ENCODE assay signal across 11 cellular contexts in genomic region chr1:3471356-3472087, GRCh38. TPM values are rescaled to one million over a fixed set of nuclear protein-coding genes. Genes with fewer than 3 reads are reported as not detected.
DNase-seq lines count a peak whose midpoint lies in the region; ATAC-seq and TF ChIP-seq lines count a peak whose summit lies in the region.
"Had no signal": no experiment of that assay in that cellular context is flagged by ENCODE, and none has a peak within 500 bp of the region (broad histone marks: within the 10 kb centered on the region; RNA-seq: fewer than 3 reads in every experiment).

No MANE protein-coding gene starts in this region.

- POLR2A ChIA-PET in activated CD4-positive, alpha-beta memory T cell treated with anti-CD3 and anti-CD28 coated beads for 36 hours (lab: Charles Lee) = no interaction called here

- ATAC-seq in DND-41 (ENCODE audit: insufficient read depth, low read depth) = no peak

- peak overlapping the region; percentile 74 for H4K91ac ChIP-seq in trophoblast cell (ENCODE audit: low read depth, low read length)

- no peaks in the 10 kb centered on the region for H3K27me3 Mint-ChIP-seq in activated CD4-positive, alpha-beta memory T cell treated with anti-CD3 and anti-CD28 coated beads for 36 hours

- peak overlapping the region; percentile 59 for H3K4ac ChIP-seq in trophoblast cell (ENCODE audit: low read depth, low read length)

- no peaks in the 10 kb centered on the region for H3K9me3 ChIP-seq in DND-41 (ENCODE audit: insufficient read depth, low read length, severe bottlenecking)
- no peaks in the 10 kb centered on the region for H3K9me3 ChIP-seq in SJSA1 (replicated peaks)
- H3K9me3 ChIP-seq in trophoblast cell (ENCODE audit: insufficient read depth, low read depth, low read length) = peaks cover 10% of the 10 kb centered on the region
- H3K9me3 ChIP-seq: neutrophil, upper lobe of left lung had no signal

- no peaks in the 10 kb centered on the region for H3K4me1 ChIP-seq in DND-41 (ENCODE audit: insufficient read depth, low read length)
- H3K4me1 ChIP-seq in SJSA1 (replicated peaks) = peaks cover 87% of the 10 kb centered on the region
- H3K4me1 ChIP-seq in trophoblast cell (ENCODE audit: control insufficient read depth in 1 of 2, insufficient read depth in 2 of 2, low read length in 2 of 2) = peaks cover 9 to 18% of the 10 kb centered on the region in 2 experiments
- H3K4me1 ChIP-seq: upper lobe of left lung had no signal

- H3K36me3 Mint-ChIP-seq in activated CD4-positive, alpha-beta memory T cell treated with anti-CD3 and anti-CD28 coated beads for 36 hours = no peaks in the 10 kb centered on the region

- CTCF ChIA-PET in activated CD4-positive, alpha-beta memory T cell treated with anti-CD3 and anti-CD28 coated beads for 36 hours (lab: Charles Lee) = interaction anchor here (0.9 to 2.6 kb wide), 2 partner anchors 18 to 48 kb away, joined by 3 to 12 read pairs; no protein-coding TSS in a partner anchor

- no peak overlapping the region for H3K4me3 Mint-ChIP-seq in activated CD4-positive, alpha-beta memory T cell treated with anti-CD3 and anti-CD28 coated beads for 36 hours

- H4K12ac ChIP-seq in trophoblast cell (ENCODE audit: low read depth, low read length) = no peak overlapping the region

- peak overlapping the region; percentile 46 for H2AK5ac ChIP-seq in trophoblast cell (ENCODE audit: low read length)

- H3K27ac Mint-ChIP-seq in activated CD4-positive, alpha-beta memory T cell treated with anti-CD3 and anti-CD28 coated beads for 36 hours = no peak overlapping the region

- H3K79me2 ChIP-seq in DND-41 (ENCODE audit: insufficient read depth, low read length) = no peaks in the 10 kb centered on the region
- H3K79me2 ChIP-seq in trophoblast cell (ENCODE audit: control insufficient read depth, insufficient read depth, low read length, poor library complexity) = peaks cover 4% of the 10 kb centered on the region

- peak overlapping the region; percentile 60 for H2BK5ac ChIP-seq in trophoblast cell (ENCODE audit: low read depth, low read length, poor library complexity)

- H3K4me2 ChIP-seq in DND-41 (ENCODE audit: insufficient read depth, low read length) (no peak overlapping the region), trophoblast cell (ENCODE audit: low read length) (peak overlapping the region; percentile 41)

- H3K9ac ChIP-seq in DND-41 (ENCODE audit: low read depth, low read length) (no peak overlapping the region), trophoblast cell (ENCODE audit: low read length) (no peak overlapping the region)

- intact Hi-C loops in activated CD4-positive, alpha-beta memory T cell treated with anti-CD3 and anti-CD28 coated beads for 36 hours (cut with micrococcal nuclease) = no loop called here

- H4K20me1 ChIP-seq in DND-41 (ENCODE audit: insufficient read depth, low read length) = peaks cover 5% of the 10 kb centered on the region; the same call in 1 of the 2 replicates

- peak overlapping the region; percentile 88 for H3K14ac ChIP-seq in trophoblast cell (ENCODE audit: low read length)

- H3K4me3 ChIP-seq in DND-41 (ENCODE audit: low read depth in 1 of 2, low read length in 2 of 2) (no peak overlapping the region), SJSA1 (peak overlapping the region; percentile 41), trophoblast cell (ENCODE audit: low read depth, low read length) (no peak overlapping the region)
- H3K4me3 ChIP-seq: upper lobe of left lung had no signal

- no CpG with 5 or more reads among the region's 25 CpGs for WGBS in trophoblast cell (ENCODE audit: extremely low coverage, insufficient coverage, insufficient read length)

- H3K9me3 Mint-ChIP-seq in activated CD4-positive, alpha-beta memory T cell treated with anti-CD3 and anti-CD28 coated beads for 36 hours = no peaks in the 10 kb centered on the region

- H3K4me1 Mint-ChIP-seq in activated CD4-positive, alpha-beta memory T cell treated with anti-CD3 and anti-CD28 coated beads for 36 hours (ENCODE audit: low read depth) = no peaks in the 10 kb centered on the region

- H3K27me3 ChIP-seq in DND-41 (ENCODE audit: insufficient read depth, low read length, poor library complexity) (no peaks in the 10 kb centered on the region), SJSA1 (replicated peaks) (no peaks in the 10 kb centered on the region), trophoblast cell (ENCODE audit: insufficient read depth, low read length) (no peaks in the 10 kb centered on the region)
- H3K27me3 ChIP-seq: neutrophil, upper lobe of left lung had no signal

- H3K18ac ChIP-seq in trophoblast cell (ENCODE audit: low read length) = peak overlapping the region; percentile 82

- DNase-seq in DND-41 (no peak), SJSA1 (ENCODE audit: low read depth in 1 of 2, low spot score in 2 of 2) (peak; percentile 93 to 94), foreskin melanocyte (peak; percentile 16), trophoblast cell (peak; percentile 98 to 99), NCI-H2196 treated with DMSO at 0.1 percent for 48 hours (lab: John Stamatoyannopoulos, UW; ENCODE audit: unreplicated experiment) (no peak), Kasumi-1 (lab: John Stamatoyannopoulos, UW) (no peak), HCEC 1CT (no peak)
- no peak for DNase-seq in activated CD4-positive, alpha-beta memory T cell treated with anti-CD3 and anti-CD28 coated beads for 36 hours

- peaks cover 6% of the 10 kb centered on the region for H3K79me1 ChIP-seq in trophoblast cell (ENCODE audit: low read length)

- peak overlapping the region; percentile 78 for H4K8ac ChIP-seq in trophoblast cell (ENCODE audit: low read depth, low read length)

- peak overlapping the region; percentile 82 for H2BK12ac ChIP-seq in trophoblast cell (ENCODE audit: low read length)

- H3K36me3 ChIP-seq in DND-41 (ENCODE audit: insufficient read depth, low read length) = no peaks in the 10 kb centered on the region
- peaks cover 53% of the 10 kb centered on the region for H3K36me3 ChIP-seq in SJSA1
- peaks cover 4 to 10% of the 10 kb centered on the region in 2 experiments for H3K36me3 ChIP-seq in trophoblast cell (ENCODE audit: control insufficient read depth in 1 of 2, insufficient read depth in 2 of 2, low read length in 2 of 2)
- H3K36me3 ChIP-seq: neutrophil had no signal

- H3K27ac ChIP-seq in DND-41 (ENCODE audit: low read length) (no peak overlapping the region), SJSA1 (peak overlapping the region; percentile 88), trophoblast cell (ENCODE audit: low read depth, low read length) (peak overlapping the region; percentile 59)
- H3K27ac ChIP-seq: neutrophil, upper lobe of left lung had no signal

- peak overlapping the region; percentile 79 for H2BK120ac ChIP-seq in trophoblast cell (ENCODE audit: insufficient read depth, low read length, poor library complexity)

- peak; percentile 28 for TF ChIP-seq CTCF in DND-41 (IDR thresholded peaks at IDR 0.05; ENCODE audit: borderline replicate concordance, extremely low read depth, low read length, poor library complexity, severe bottlenecking)

- H2AFZ ChIP-seq in DND-41 (ENCODE audit: low read depth, low read length) = no peak overlapping the region
- H2AFZ ChIP-seq in trophoblast cell (ENCODE audit: insufficient read depth, low read length, poor library complexity) = peak overlapping the region; percentile 18

- no peak overlapping the region for H3K23ac ChIP-seq in trophoblast cell (ENCODE audit: low read length)

RNA-seq across cellular contexts. Expression of gene ARHGEF16, which starts 17.1 kb away (rescaled TPM):
- 34.9 and 46.6 TPM in 2 replicates for total RNA-seq in SJSA1 (2014; rRNA removed; shearing (Covaris generic))
- polyA plus RNA-seq in trophoblast cell (2013) = 6.2 and 6.3 TPM in 2 replicates
- under 1 TPM; 0.17 to 0.24 TPM for total RNA-seq in activated CD4-positive, alpha-beta memory T cell treated with anti-CD3 and anti-CD28 coated beads for 36 hours
- total RNA-seq: LHCN-M2 had no signal

Comparison
In these comparisons a context has a peak if more than half of its experiments do, and no peak if none do; other contexts are left out.
1. DNase-seq: peak in SJSA1 (2 of 2), foreskin melanocyte (single experiment) and trophoblast cell (2 of 2); none in DND-41 (single experiment), NCI-H2196 treated with DMSO at 0.1 percent for 48 hours (single experiment), Kasumi-1 (0 of 2), HCEC 1CT (single experiment) and activated CD4-positive, alpha-beta memory T cell treated with anti-CD3 and anti-CD28 coated beads for 36 hours (single experiment).
2. RNA of gene ARHGEF16, which starts 17.1 kb away (total RNA-seq): 34.9 to 46.6 TPM in SJSA1; 0.17 to 0.24 TPM in activated CD4-positive, alpha-beta memory T cell treated with anti-CD3 and anti-CD28 coated beads for 36 hours; every median in the first group is over 10 times any median in the second.